Comparison of ENCODE assay signal across 6 cellular contexts in genomic region chr9:35659340-35659739, GRCh38. TPM values are rescaled to one million over a fixed set of nuclear protein-coding genes. Genes with fewer than 3 reads are reported as not detected.
DNase-seq lines count a peak whose midpoint lies in the region; ATAC-seq, FAIRE-seq and TF ChIP-seq lines count a peak whose summit lies in the region.

No MANE protein-coding gene starts in this region.

- H3K9me3 Mint-ChIP-seq in CD4-positive, alpha-beta memory T cell: peaks cover 0 to 9% (median 4%) of the 10 kb centered on the region in 8 donors

- H3K4me1 ChIP-seq in CD4-positive, alpha-beta memory T cell (ENCODE audit: insufficient read depth, low read length): peaks cover 79% of the 10 kb centered on the region
- H3K4me1 ChIP-seq in kidney (ENCODE audit: control insufficient read depth in 1 of 2, insufficient read depth in 1 of 2, low read depth in 1 of 2, low read length in 2 of 2): peaks cover 9 to 10% of the 10 kb centered on the region in 2 donors

- no peaks in the 10 kb centered on the region for H3K9me3 ChIP-seq in CD4-positive, alpha-beta memory T cell (ENCODE audit: control insufficient read depth in 1 of 2, low read length in 2 of 2)
- H3K9me3 ChIP-seq in T-helper 17 cell (ENCODE audit: control insufficient read depth, low read length, poor library complexity, severe bottlenecking) (no peaks in the 10 kb centered on the region), kidney (ENCODE audit: control insufficient read depth in 1 of 2, low read length in 2 of 2) (no peaks in the 10 kb centered on the region)

- H3K36me3 ChIP-seq in CD4-positive, alpha-beta memory T cell (ENCODE audit: insufficient read depth, low read length): peaks cover 10% of the 10 kb centered on the region
- peaks cover 3 to 10% of the 10 kb centered on the region in 2 donors for H3K36me3 ChIP-seq in kidney (ENCODE audit: control insufficient read depth in 1 of 2, insufficient read depth in 2 of 2, low read length in 2 of 2)

- peak overlapping the region; percentile 96 for H3K27ac ChIP-seq in CD4-positive, alpha-beta memory T cell (ENCODE audit: low read depth, low read length)
- no peak overlapping the region for H3K27ac ChIP-seq in kidney (ENCODE audit: low read depth in 2 of 2, low read length in 2 of 2)

- H3K9ac ChIP-seq in kidney (ENCODE audit: low read length in 2 of 2): peak overlapping the region in 1 of 2 donors; percentile 97

- ATAC-seq in T-helper 17 cell (no peak), GM21723 (IDR thresholded peaks at IDR 0.05; ENCODE audit: unreplicated experiment) (no peak), HG02870 (IDR thresholded peaks at IDR 0.05; ENCODE audit: unreplicated experiment) (no peak)

- TF ChIP-seq CTCF in kidney (IDR thresholded peaks at IDR 0.05; ENCODE audit: borderline replicate concordance, extremely low read depth, insufficient read depth): no peak

- no peaks in the 10 kb centered on the region for H3K27me3 ChIP-seq in CD4-positive, alpha-beta memory T cell (ENCODE audit: insufficient read depth, low read length)

- intact Hi-C loops in CD4-positive, alpha-beta memory T cell (cut with micrococcal nuclease): loop anchor here (5.0 kb wide), 2 partner anchors 547 to 672 kb away; partner anchors contain the start of gene DNAJB5
- intact Hi-C loops in kidney (cut with DNase I): no loop called here

- peak overlapping the region; percentile 91 to 100 (median 96) for H3K27ac Mint-ChIP-seq in CD4-positive, alpha-beta memory T cell
- H3K27ac Mint-ChIP-seq in T-helper 17 cell: peak overlapping the region; percentile 98

- H3K36me3 Mint-ChIP-seq in CD4-positive, alpha-beta memory T cell: peaks cover 21 to 40% of the 10 kb centered on the region in 2 donors
- no peaks in the 10 kb centered on the region for H3K36me3 Mint-ChIP-seq in T-helper 17 cell (ENCODE audit: low read depth)

- CTCF ChIA-PET in CD4-positive, alpha-beta memory T cell (lab: Charles Lee; ENCODE audit: partially characterized antibody): interaction anchor here (0.9 to 19.4 kb wide), 15 partner anchors 8 to 286 kb away, joined by 3 to 339 read pairs (median 11); partner anchors contain the start of genes CD72, CREB3, SIT1 and TESK1

- POLR2A ChIA-PET in CD4-positive, alpha-beta memory T cell (lab: Charles Lee; ENCODE audit: partially characterized antibody): interaction anchor here (0.8 to 12.3 kb wide), 12 partner anchors 12 to 546 kb away, joined by 3 to 420 read pairs (median 22); partner anchors contain the start of genes CD72, CREB3, GBA2 and HINT2

- DNase-seq in CD4-positive, alpha-beta memory T cell: no peak
- DNase-seq in T-helper 17 cell (no peak), kidney (peak; percentile 36), GF-D8 (lab: John Stamatoyannopoulos, UW) (no peak)

- H3K4me3 ChIP-seq in CD4-positive, alpha-beta memory T cell (ENCODE audit: low read length in 2 of 2): peak overlapping the region; percentile 42 to 90
- peak overlapping the region; percentile 73 to 91 for H3K4me3 ChIP-seq in kidney (ENCODE audit: low read length in 2 of 2)

- peak overlapping the region; percentile 86 to 95 (median 92) for H3K4me3 Mint-ChIP-seq in CD4-positive, alpha-beta memory T cell
- peak overlapping the region; percentile 84 for H3K4me3 Mint-ChIP-seq in T-helper 17 cell

- peaks cover 2 to 4% of the 10 kb centered on the region in 2 donors for H3K27me3 Mint-ChIP-seq in CD4-positive, alpha-beta memory T cell
- no peaks in the 10 kb centered on the region for H3K27me3 Mint-ChIP-seq in T-helper 17 cell

- peaks cover 64 to 94% (median 78%) of the 10 kb centered on the region in 4 donors for H3K4me1 Mint-ChIP-seq in CD4-positive, alpha-beta memory T cell
- H3K4me1 Mint-ChIP-seq in T-helper 17 cell: peaks cover 64% of the 10 kb centered on the region

- FAIRE-seq in kidney (lab: Jason Lieb, UNC): no peak

RNA-seq across cellular contexts. Expression of gene CCDC107, which starts 1.2 kb away (rescaled TPM):
- 10 to 100 TPM; 28.4 to 30.4 TPM for total RNA-seq in CD4-positive, alpha-beta memory T cell
- polyA plus RNA-seq in CD4-positive, alpha-beta memory T cell: 10 to 100 TPM; 90.5 to 92.5 TPM
- total RNA-seq in T-helper 17 cell (10 to 100 TPM; 27.7 to 35.2 TPM), kidney (26.8 TPM)
- polyA plus RNA-seq in kidney (ENCODE audit: insufficient read depth, low read depth, low replicate concordance): 52.3 TPM

RNA-seq across cellular contexts. Expression of gene RMRP, which starts 1.5 kb away (rescaled TPM):
- over 10,000 TPM; 18,678 to 21,585 TPM for total RNA-seq in CD4-positive, alpha-beta memory T cell
- polyA plus RNA-seq in CD4-positive, alpha-beta memory T cell: 10 to 100 TPM in 1 of 2 donors, not detected in 1; 54.3 TPM
- total RNA-seq in T-helper 17 cell: over 10,000 TPM in 1 of 2 donors, 1,000 to 10,000 TPM in 1; 7,466 to 10,512 TPM
- 36,256 TPM for total RNA-seq in kidney
- not detected for polyA plus RNA-seq in kidney (ENCODE audit: insufficient read depth, low read depth, low replicate concordance)

RNA-seq across cellular contexts. Expression of gene ARHGEF39, which starts 5.7 kb away (rescaled TPM):
- not detected for total RNA-seq in CD4-positive, alpha-beta memory T cell
- polyA plus RNA-seq in CD4-positive, alpha-beta memory T cell: 1 to 10 TPM; 1.0 to 1.1 TPM
- 1 to 10 TPM; 1.6 to 3.1 TPM for total RNA-seq in T-helper 17 cell
- total RNA-seq in kidney: 0.72 TPM
- polyA plus RNA-seq in kidney (ENCODE audit: insufficient read depth, low read depth, low replicate concordance): 0.17 TPM

RNA-seq across cellular contexts. Expression of gene SIT1, which starts 8.6 kb away (rescaled TPM):
- 10 to 100 TPM; 68.7 to 70.2 TPM for total RNA-seq in CD4-positive, alpha-beta memory T cell
- 100 to 1,000 TPM; 163 to 231 TPM for polyA plus RNA-seq in CD4-positive, alpha-beta memory T cell
- total RNA-seq in T-helper 17 cell: 10 to 100 TPM; 33.9 to 48.9 TPM
- 3.1 TPM for total RNA-seq in kidney
- polyA plus RNA-seq in kidney (ENCODE audit: insufficient read depth, low read depth, low replicate concordance): 0.32 TPM

RNA-seq across cellular contexts. Expression of gene CA9, which starts 14.4 kb away (rescaled TPM):
- not detected for total RNA-seq in CD4-positive, alpha-beta memory T cell
- polyA plus RNA-seq in CD4-positive, alpha-beta memory T cell: not detected
- total RNA-seq in T-helper 17 cell: not detected
- 0.85 TPM for total RNA-seq in kidney
- 0.67 TPM for polyA plus RNA-seq in kidney (ENCODE audit: insufficient read depth, low read depth, low replicate concordance)
